Comparison of ENCODE assay signal across 8 cellular contexts in genomic region chrX:38804481-38805293, GRCh38. TPM values are rescaled to one million over a fixed set of nuclear protein-coding genes. Genes with fewer than 3 reads are reported as not detected.
DNase-seq lines count a peak whose midpoint lies in the region; ATAC-seq and TF ChIP-seq lines count a peak whose summit lies in the region.

No MANE protein-coding gene starts in this region.

- TF ChIP-seq CTCF in fibroblast of lung (conservative IDR thresholded peaks at IDR 0.05 in 1 of 2, IDR thresholded peaks at IDR 0.05 in 1 of 2; ENCODE audit: low read depth in 1 of 2, low read length in 2 of 2) = no peak

- DNase-seq in NCI-H2171 treated with DMSO at 0.1 percent for 48 hours (lab: John Stamatoyannopoulos, UW) (peak; percentile 21), NCI-H2171 (lab: John Stamatoyannopoulos, UW) (no peak), M059J (ENCODE audit: low read depth) (peak; percentile 59), fibroblast of lung (ENCODE audit: low read depth in 2 of 2) (no peak), mesenteric fat pad (ENCODE audit: low spot score) (no peak)
- peak; percentile 66 for DNase-seq in activated T-cell treated with anti-CD3 and anti-CD28 coated beads, Interleukin-2, amount 50 U/mL, for 24 hours

- no peaks in the 10 kb centered on the region for H4K20me1 ChIP-seq in fibroblast of lung (ENCODE audit: control insufficient read depth, extremely low read depth, insufficient read depth, low read length)

- peaks cover 59% of the 10 kb centered on the region for H3K36me3 Mint-ChIP-seq in activated T-cell treated with anti-CD3 and anti-CD28 coated beads, Interleukin-2, amount 50 U/mL, for 24 hours (ENCODE audit: low read depth)

- H3K4me1 Mint-ChIP-seq in activated T-cell treated with anti-CD3 and anti-CD28 coated beads, Interleukin-2, amount 50 U/mL, for 24 hours (ENCODE audit: low read depth) = peaks cover 36% of the 10 kb centered on the region

- H3K27me3 Mint-ChIP-seq in activated T-cell treated with anti-CD3 and anti-CD28 coated beads, Interleukin-2, amount 50 U/mL, for 24 hours = peaks cover 17% of the 10 kb centered on the region

- peak overlapping the region; percentile 62 to 87 (median 73) for H3K4me3 ChIP-seq in fibroblast of lung (replicated peaks in 1 of 4; ENCODE audit: control extremely low read depth in 1 of 4, insufficient read depth in 1 of 4, low read depth in 3 of 4, low read length in 4 of 4)
- H3K4me3 ChIP-seq in neuron (ENCODE audit: low read length) = peak overlapping the region; percentile 51

- H3K4me1 ChIP-seq in fibroblast of lung (ENCODE audit: control insufficient read depth, extremely low read depth, insufficient read depth, low read length) (peaks cover 3% of the 10 kb centered on the region), neuron (ENCODE audit: insufficient read depth, low read length) (peaks cover 6% of the 10 kb centered on the region)

- ATAC-seq in GM21786 (IDR thresholded peaks at IDR 0.05; ENCODE audit: unreplicated experiment) = no peak

- H3K27ac Mint-ChIP-seq in activated T-cell treated with anti-CD3 and anti-CD28 coated beads, Interleukin-2, amount 50 U/mL, for 24 hours = peak overlapping the region; percentile 94

- H3K9me3 ChIP-seq in fibroblast of lung (ENCODE audit: control insufficient read depth, insufficient read depth, low read depth, low read length) = no peaks in the 10 kb centered on the region
- no peaks in the 10 kb centered on the region for H3K9me3 ChIP-seq in neuron (ENCODE audit: low read length)

- peaks cover 32% of the 10 kb centered on the region for H3K79me2 ChIP-seq in fibroblast of lung (ENCODE audit: control insufficient read depth, insufficient read depth, low read length)

- H3K27me3 ChIP-seq in fibroblast of lung (ENCODE audit: control insufficient read depth, insufficient read depth, low read length) = no peaks in the 10 kb centered on the region
- no peaks in the 10 kb centered on the region for H3K27me3 ChIP-seq in neuron (ENCODE audit: insufficient read depth, low read length)

- H3K9ac ChIP-seq in fibroblast of lung (ENCODE audit: insufficient read depth, low read length) = peak overlapping the region; percentile 79

- no peaks in the 10 kb centered on the region for H3K9me3 Mint-ChIP-seq in activated T-cell treated with anti-CD3 and anti-CD28 coated beads, Interleukin-2, amount 50 U/mL, for 24 hours

- H3K27ac ChIP-seq in fibroblast of lung (ENCODE audit: insufficient read depth, low read length) = peak overlapping the region; percentile 68

- peak overlapping the region; percentile 58 for H3K4me2 ChIP-seq in fibroblast of lung (ENCODE audit: extremely low read depth, insufficient read depth, low read length)

- H2AFZ ChIP-seq in fibroblast of lung (ENCODE audit: low read length) (no peak overlapping the region), neuron (ENCODE audit: low read depth, low read length) (no peak overlapping the region)

- H3K36me3 ChIP-seq in fibroblast of lung (ENCODE audit: control insufficient read depth, insufficient read depth, low read length) (no peaks in the 10 kb centered on the region), neuron (ENCODE audit: insufficient read depth, low read length) (no peaks in the 10 kb centered on the region)

- H3K4me3 Mint-ChIP-seq in activated T-cell treated with anti-CD3 and anti-CD28 coated beads, Interleukin-2, amount 50 U/mL, for 24 hours = peak overlapping the region; percentile 94

RNA-seq across cellular contexts. Expression of gene MID1IP1, which starts 3.4 kb away (rescaled TPM):
- total RNA-seq in M059J (2014; rRNA removed; shearing (Covaris generic)) = 46.7 and 62.4 TPM in 2 replicates
- 96.3 and 132 TPM in 2 replicates for total RNA-seq in fibroblast of lung
- polyA plus RNA-seq in fibroblast of lung = 25.7 and 42.8 TPM in 2 replicates
- polyA plus RNA-seq in fibroblast of lung (2012) = 32.3 and 62.5 TPM in 2 replicates
- polyA minus RNA-seq in fibroblast of lung (ENCODE audit: low replicate concordance) = 9.6 and 10.9 TPM in 2 replicates
- total RNA-seq in mesenteric fat pad = 35.0 TPM

Comparison
In these comparisons a context has a peak if more than half of its experiments do, and no peak if none do; other contexts are left out.
1. DNase-seq: peak in NCI-H2171 treated with DMSO at 0.1 percent for 48 hours (single experiment), M059J (single experiment) and activated T-cell treated with anti-CD3 and anti-CD28 coated beads, Interleukin-2, amount 50 U/mL, for 24 hours (single experiment); none in NCI-H2171 (single experiment), fibroblast of lung (0 of 2) and mesenteric fat pad (single experiment).